In the genomic region with DNA sequence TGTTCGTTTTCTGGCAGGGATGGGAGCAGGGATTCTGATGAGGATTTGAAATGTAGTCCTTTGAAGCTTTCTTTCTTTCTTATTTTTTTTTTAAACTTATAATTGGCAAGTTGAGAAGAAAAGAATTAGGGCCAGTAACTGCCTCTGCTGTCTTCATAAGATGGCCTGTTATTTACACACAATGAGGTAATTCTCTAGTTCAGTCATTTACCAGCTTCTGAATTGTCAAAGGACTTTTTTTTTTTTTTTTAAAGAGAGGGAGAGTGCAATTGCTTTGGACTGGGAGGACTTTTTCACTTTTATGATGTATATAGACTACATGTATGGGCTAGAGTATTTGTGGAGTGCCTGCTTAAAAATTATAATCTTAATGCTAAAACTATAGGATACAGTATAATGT, we compare ENCODE assay signal across 17 cellular contexts. TPM values are rescaled to one million over a fixed set of nuclear protein-coding genes. Genes with fewer than 3 reads are reported as not detected.
A peak's percentile ranks its signal among the peaks of the same experiment; 100 is the strongest.
DNase-seq lines count a peak whose midpoint lies in the region; ATAC-seq, FAIRE-seq and TF ChIP-seq lines count a peak whose summit lies in the region.
"Had no signal": no experiment of that assay in that cellular context is flagged by ENCODE, and none has a peak within 500 bp of the region (broad histone marks: within the 10 kb centered on the region; RNA-seq: fewer than 3 reads in every experiment).

No MANE protein-coding gene starts in this region.

- H3K4me1 ChIP-seq in hepatocyte (ENCODE audit: insufficient read depth) (peaks cover 26% of the 10 kb centered on the region), pancreas (peaks cover 11 to 19% (median 12%) of the 10 kb centered on the region in 3 donors)

- DNase-seq in AG10803 (ENCODE audit: low read depth) (peak; percentile 32), SK-N-MC (ENCODE audit: low read depth, low spot score) (no peak), hepatocyte (ENCODE audit: low spot score) (no peak), pancreas (no peak), DMS79 treated with DMSO at 0.1 percent for 48 hours (lab: John Stamatoyannopoulos, UW) (no peak), HUDEP-2 (lab: John Stamatoyannopoulos, UW; ENCODE audit: unreplicated experiment in 76 of 76) (no peak), NCI-H345 (lab: John Stamatoyannopoulos, UW) (no peak)
- DNase-seq: activated CD4-positive, alpha-beta memory T cell treated with anti-CD3 and anti-CD28 coated beads for 36 hours; activated naive CD8-positive, alpha-beta T cell treated with anti-CD3 and anti-CD28 coated beads for 36 hours; AML-193; naive thymus-derived CD8-positive, alpha-beta T cell; NCI-H187; NK-92 treated with Interleukin-12 subunit alpha and Interleukin-12 subunit beta, amount 100 ng/mL, for 24 hours; stimulated activated CD4-positive, alpha-beta T cell treated with anti-CD3 and anti-CD28 coated beads, Interleukin-4, amount 100 ng/mL, for 4 hours had no signal

- peak overlapping the region; percentile 87 for H3K27ac ChIP-seq in SK-N-MC
- H3K27ac ChIP-seq in hepatocyte = peak overlapping the region; percentile 63
- peak overlapping the region in 2 of 4 donors; percentile 10 to 13 for H3K27ac ChIP-seq in pancreas
- H3K27ac ChIP-seq: KMS-11 had no signal

- ATAC-seq in pancreas (peak in 3 of 4 donors; percentile 44 to 66 (median 59)), HG02970 (IDR thresholded peaks at IDR 0.05; ENCODE audit: low FRiP score, unreplicated experiment) (no peak)
- ATAC-seq: naive thymus-derived CD8-positive, alpha-beta T cell had no signal

- WGBS in hepatocyte (ENCODE audit: low lambda C conversion rate, missing lambda C conversion rate) = 41% methylated on average over 1 of the region's 1 CpG
- 38 to 61% methylated on average over 1 of the region's 1 CpG for WGBS in pancreas, 2 donors

- intact Hi-C loops in pancreas (cut with DNase I) = no loop called here

- H3K9me2 ChIP-seq in hepatocyte (replicated peaks; ENCODE audit: insufficient read depth) = no peaks in the 10 kb centered on the region

- H3K36me3 ChIP-seq in SK-N-MC (ENCODE audit: insufficient read depth, low read length) (peaks cover 28% of the 10 kb centered on the region), hepatocyte (replicated peaks; ENCODE audit: insufficient read depth, low read depth) (no peaks in the 10 kb centered on the region), pancreas (no peaks in the 10 kb centered on the region)

- peaks cover 3% of the 10 kb centered on the region for H4K20me1 ChIP-seq in hepatocyte (ENCODE audit: insufficient read depth, poor library complexity, severe bottlenecking)

- H2AFZ ChIP-seq in hepatocyte = no peak overlapping the region

- H3K4me3 ChIP-seq in AG10803 (ENCODE audit: low read length) = no peak overlapping the region
- H3K4me3 ChIP-seq in SK-N-MC = peak overlapping the region; percentile 72
- H3K4me3 ChIP-seq in hepatocyte = no peak overlapping the region
- H3K4me3 ChIP-seq in pancreas = no peak overlapping the region

- no peak for FAIRE-seq in pancreas (lab: Jason Lieb, UNC)
- FAIRE-seq: H1 had no signal

- H3K4me2 ChIP-seq in hepatocyte = peak overlapping the region; percentile 70

- peaks cover 76% of the 10 kb centered on the region for H3K79me2 ChIP-seq in hepatocyte

- no peak for TF ChIP-seq CTCF in AG10803 (conservative IDR thresholded peaks at IDR 0.05; ENCODE audit: low read length)
- no peak for TF ChIP-seq CTCF in hepatocyte (IDR thresholded peaks at IDR 0.05; ENCODE audit: poor library complexity)
- TF ChIP-seq CTCF in pancreas (IDR thresholded peaks at IDR 0.05) = no peak

- peak overlapping the region; percentile 54 for H3K9ac ChIP-seq in SK-N-MC (ENCODE audit: insufficient read length)
- H3K9ac ChIP-seq: KMS-11 had no signal

- H3K9me3 ChIP-seq in SK-N-MC (ENCODE audit: low read depth, low read length) (no peaks in the 10 kb centered on the region), hepatocyte (ENCODE audit: low read depth) (no peaks in the 10 kb centered on the region), pancreas (no peaks in the 10 kb centered on the region)

- no peaks in the 10 kb centered on the region for H3K27me3 ChIP-seq in hepatocyte
- no peaks in the 10 kb centered on the region for H3K27me3 ChIP-seq in pancreas

RNA-seq across cellular contexts. Expression of a gene that starts 29.1 kb away (rescaled TPM):
- 38.1 and 39.4 TPM in 2 replicates for total RNA-seq in hepatocyte
- 11.6 and 15.6 TPM in 2 replicates for polyA plus RNA-seq in hepatocyte
- total RNA-seq in pancreas = 10 to 100 TPM in 1 of 6 donors, 1 to 10 TPM in 5; 6.8 to 17.1 (median 9.0) TPM
- polyA plus RNA-seq in pancreas = 1 to 10 TPM; 3.5 to 4.9 TPM
